Comparison of ENCODE assay signal across 22 cellular contexts in the genomic region with DNA sequence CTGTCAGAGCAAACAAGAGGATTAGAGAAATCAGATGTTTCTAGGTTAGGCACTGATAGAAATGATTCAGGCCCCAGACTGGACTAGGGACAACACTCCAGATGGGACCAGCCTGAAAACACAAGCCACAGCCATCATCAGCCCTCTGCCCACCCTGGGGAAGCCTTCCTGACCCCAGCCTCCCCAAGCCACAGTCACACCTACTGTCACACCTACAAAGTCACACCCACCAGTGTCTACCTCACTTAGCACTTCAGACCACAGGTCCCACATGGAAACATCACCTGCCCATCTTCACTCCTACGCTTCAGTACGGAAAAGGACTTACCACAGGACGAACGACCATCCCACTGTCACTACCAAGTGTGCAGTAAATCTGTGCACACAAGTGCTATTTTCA.
DNase-seq lines count a peak whose midpoint lies in the region; ATAC-seq and TF ChIP-seq lines count a peak whose summit lies in the region.
"Had no signal": no experiment of that assay in that cellular context is flagged by ENCODE, and none has a peak within 500 bp of the region (broad histone marks: within the 10 kb centered on the region; RNA-seq: fewer than 3 reads in every experiment).

No MANE protein-coding gene starts in this region.

- no peak overlapping the region for H2AFZ ChIP-seq in osteoblast (ENCODE audit: low read length)

- H3K9me3 ChIP-seq in adrenal gland (replicated peaks in 1 of 3) = no peaks in the 10 kb centered on the region
- no peaks in the 10 kb centered on the region for H3K9me3 ChIP-seq in esophagus squamous epithelium
- no peaks in the 10 kb centered on the region for H3K9me3 ChIP-seq in osteoblast (ENCODE audit: low read depth, low read length)
- H3K9me3 ChIP-seq in tibial artery = no peaks in the 10 kb centered on the region
- H3K9me3 ChIP-seq in SJCRH30 (replicated peaks) = no peaks in the 10 kb centered on the region

- intact Hi-C loops in adrenal gland (cut with DNase I) = no loop called here
- intact Hi-C loops in esophagus squamous epithelium (cut with DNase I) = no loop called here
- intact Hi-C loops in tibial artery (cut with DNase I; ENCODE audit: low total_unique reads) = loop anchor here (5.0 kb wide), 1 partner anchor 87 kb away; no protein-coding TSS in a partner anchor

- H3K4me1 ChIP-seq in adrenal gland (replicated peaks in 1 of 2) (peaks cover 15 to 50% of the 10 kb centered on the region in 2 donors), esophagus squamous epithelium (peaks cover 11 to 49% (median 15%) of the 10 kb centered on the region in 3 donors), osteoblast (ENCODE audit: insufficient read depth, low read length) (peaks cover 31% of the 10 kb centered on the region), tibial artery (peaks cover 0 to 98% (median 76%) of the 10 kb centered on the region in 4 donors), SJCRH30 (peaks cover 8% of the 10 kb centered on the region; the same call in 1 of the 2 replicates)

- peaks cover 53% of the 10 kb centered on the region for H3K79me2 ChIP-seq in osteoblast (ENCODE audit: insufficient read depth, low read length)

- peaks cover 4% of the 10 kb centered on the region for H3K4me1 Mint-ChIP-seq in stimulated activated naive CD8-positive, alpha-beta T cell treated with anti-CD3 and anti-CD28 coated beads, Interleukin-15, amount 100 ng/mL, for 72 hours

- H3K4me3 ChIP-seq in adrenal gland (no peak overlapping the region), esophagus squamous epithelium (no peak overlapping the region), osteoblast (ENCODE audit: insufficient read depth, low read length) (no peak overlapping the region), tibial artery (no peak overlapping the region), SJCRH30 (no peak overlapping the region)
- H3K4me3 ChIP-seq: cardiac muscle cell had no signal

- H3K27ac Mint-ChIP-seq in stimulated activated naive CD8-positive, alpha-beta T cell treated with anti-CD3 and anti-CD28 coated beads, Interleukin-15, amount 100 ng/mL, for 72 hours = no peak overlapping the region
- H3K27ac Mint-ChIP-seq: activated CD8-positive, alpha-beta T cell treated with anti-CD3 and anti-CD28 coated beads for 36 hours; activated naive CD8-positive, alpha-beta T cell treated with anti-CD3 and anti-CD28 coated beads for 36 hours; progenitor cell of endocrine pancreas had no signal

- peaks cover 38% of the 10 kb centered on the region for H3K27me3 Mint-ChIP-seq in stimulated activated naive CD8-positive, alpha-beta T cell treated with anti-CD3 and anti-CD28 coated beads, Interleukin-15, amount 100 ng/mL, for 72 hours

- 94 to 97% (median 95%) methylated on average over 4 of the region's 4 CpGs for WGBS in adrenal gland, 4 donors
- WGBS in esophagus squamous epithelium, 2 donors = 82 to 86% methylated on average over 3 to 4 of the region's 4 CpGs

- TF ChIP-seq CTCF in adrenal gland (IDR thresholded peaks at IDR 0.05) (no peak), esophagus squamous epithelium (IDR thresholded peaks at IDR 0.05) (no peak), osteoblast (IDR thresholded peaks at IDR 0.05; ENCODE audit: extremely low read depth, low read depth, low read length) (no peak), tibial artery (IDR thresholded peaks at IDR 0.05) (no peak)

- H4K20me1 ChIP-seq in osteoblast (ENCODE audit: insufficient read depth, low read length) = no peaks in the 10 kb centered on the region

- H3K27me3 ChIP-seq in adrenal gland (no peaks in the 10 kb centered on the region), esophagus squamous epithelium (no peaks in the 10 kb centered on the region), osteoblast (ENCODE audit: insufficient read depth, low read length) (no peaks in the 10 kb centered on the region), tibial artery (no peaks in the 10 kb centered on the region), SJCRH30 (no peaks in the 10 kb centered on the region)
- H3K27me3 ChIP-seq: cardiac muscle cell had no signal

- no peak overlapping the region for H3K4me2 ChIP-seq in osteoblast (ENCODE audit: insufficient read depth, low read length)

- no peaks in the 10 kb centered on the region for H3K9me3 Mint-ChIP-seq in stimulated activated naive CD8-positive, alpha-beta T cell treated with anti-CD3 and anti-CD28 coated beads, Interleukin-15, amount 100 ng/mL, for 72 hours
- H3K9me3 Mint-ChIP-seq: activated CD8-positive, alpha-beta T cell treated with anti-CD3 and anti-CD28 coated beads for 36 hours; activated naive CD8-positive, alpha-beta T cell treated with anti-CD3 and anti-CD28 coated beads for 36 hours; activated T-cell treated with anti-CD3 and anti-CD28 coated beads, Interleukin-2, amount 50 U/mL, for 4 hours; naive B cell had no signal

- no peaks in the 10 kb centered on the region for H3K36me3 ChIP-seq in adrenal gland (replicated peaks in 1 of 2)
- H3K36me3 ChIP-seq in esophagus squamous epithelium = no peaks in the 10 kb centered on the region
- H3K36me3 ChIP-seq in osteoblast (ENCODE audit: insufficient read depth, low read length) = no peaks in the 10 kb centered on the region
- no peaks in the 10 kb centered on the region for H3K36me3 ChIP-seq in tibial artery
- no peaks in the 10 kb centered on the region for H3K36me3 ChIP-seq in SJCRH30
- H3K36me3 ChIP-seq: cardiac muscle cell had no signal

- no peak overlapping the region for H3K4me3 Mint-ChIP-seq in stimulated activated naive CD8-positive, alpha-beta T cell treated with anti-CD3 and anti-CD28 coated beads, Interleukin-15, amount 100 ng/mL, for 72 hours
- H3K4me3 Mint-ChIP-seq: activated CD8-positive, alpha-beta T cell treated with anti-CD3 and anti-CD28 coated beads for 36 hours; activated naive CD8-positive, alpha-beta T cell treated with anti-CD3 and anti-CD28 coated beads for 36 hours; activated T-cell treated with anti-CD3 and anti-CD28 coated beads, Interleukin-2, amount 50 U/mL, for 4 hours; naive B cell had no signal

- TF ChIP-seq POLR2A in adrenal gland (IDR thresholded peaks at IDR 0.05) (no peak), esophagus squamous epithelium (IDR thresholded peaks at IDR 0.05) (no peak)

- no peak for ATAC-seq in HG03457 (IDR thresholded peaks at IDR 0.05; ENCODE audit: unreplicated experiment)
- no peak for ATAC-seq in GM21576 (IDR thresholded peaks at IDR 0.05; ENCODE audit: unreplicated experiment)
- ATAC-seq in stimulated activated naive CD8-positive, alpha-beta T cell treated with anti-CD3 and anti-CD28 coated beads, Interleukin-15, amount 100 ng/mL, for 72 hours = no peak
- ATAC-seq: activated CD8-positive, alpha-beta T cell treated with anti-CD3 and anti-CD28 coated beads for 36 hours; activated T-cell treated with anti-CD3 and anti-CD28 coated beads, Interleukin-2, amount 50 U/mL, for 4 hours had no signal

- no peak for DNase-seq in adrenal gland
- DNase-seq in esophagus squamous epithelium (lab: John Stamatoyannopoulos, UW) = no peak
- no peak for DNase-seq in osteoblast (ENCODE audit: insufficient read length, low spot score, missing footprints)
- peak in 1 of 2 donors; percentile 53 for DNase-seq in tibial artery
- no peak for DNase-seq in SJCRH30
- no peak for DNase-seq in stimulated activated naive CD8-positive, alpha-beta T cell treated with anti-CD3 and anti-CD28 coated beads, Interleukin-15, amount 100 ng/mL, for 72 hours
- DNase-seq: activated CD8-positive, alpha-beta T cell treated with anti-CD3 and anti-CD28 coated beads for 36 hours; activated naive CD8-positive, alpha-beta T cell treated with anti-CD3 and anti-CD28 coated beads for 36 hours; activated T-cell treated with anti-CD3 and anti-CD28 coated beads, Interleukin-2, amount 50 U/mL, for 4 hours; AML-193; effector memory CD4-positive, alpha-beta T cell; EL; naive B cell; NCI-H187 treated with DMSO at 0.1 percent for 48 hours; NCI-H510A treated with DMSO at 0.1 percent for 48 hours; SHP77 treated with DMSO at 0.1 percent for 48 hours; stimulated activated naive CD4-positive, alpha-beta T cell; T-helper 2 cell had no signal

- H3K27ac ChIP-seq in adrenal gland (peak overlapping the region in 3 of 5 donors; percentile 57 to 94 (median 81)), esophagus squamous epithelium (peak overlapping the region in 3 of 4 donors; percentile 49 to 67 (median 64)), osteoblast (ENCODE audit: low read depth, low read length) (peak overlapping the region; percentile 98), tibial artery (peak overlapping the region; percentile 96 to 99), SJCRH30 (no peak overlapping the region)
- H3K27ac ChIP-seq: cardiac muscle cell had no signal
